Comparison of ENCODE assay signal across 11 cellular contexts in genomic region chr15:66269326-66270090, GRCh38. TPM values are rescaled to one million over a fixed set of nuclear protein-coding genes. Genes with fewer than 3 reads are reported as not detected.
DNase-seq lines count a peak whose midpoint lies in the region; ATAC-seq and TF ChIP-seq lines count a peak whose summit lies in the region.
"Had no signal": no experiment of that assay in that cellular context is flagged by ENCODE, and none has a peak within 500 bp of the region (broad histone marks: within the 10 kb centered on the region; RNA-seq: fewer than 3 reads in every experiment).

No MANE protein-coding gene starts in this region.

- H3K4me3 ChIP-seq in BJ (ENCODE audit: low read depth, low read length): no peak overlapping the region

- H3K27me3 Mint-ChIP-seq in progenitor cell of endocrine pancreas: peaks cover 10% of the 10 kb centered on the region

- H3K9me3 Mint-ChIP-seq in progenitor cell of endocrine pancreas (ENCODE audit: low read depth): no peaks in the 10 kb centered on the region
- H3K9me3 Mint-ChIP-seq: activated CD4-positive, alpha-beta T cell treated with anti-CD3 and anti-CD28 coated beads, Interleukin-2, amount 10 ng/mL, durations not matched to agents 24 days and 14 days had no signal

- DNase-seq in BJ (ENCODE audit: low read depth) (peak; percentile 44), KBM-7 (peak; percentile 90), SK-N-DZ (ENCODE audit: low spot score) (peak; percentile 63), islet precursor cell (peak; percentile 89), NCI-H128 (lab: John Stamatoyannopoulos, UW; ENCODE audit: unreplicated experiment) (no peak), progenitor cell of endocrine pancreas (ENCODE audit: low spot score, unreplicated experiment) (no peak)
- DNase-seq in stimulated activated CD4-positive, alpha-beta T cell treated with anti-CD3 and anti-CD28 coated beads, Interleukin-4, amount 100 ng/mL, for 1 hour: no peak
- DNase-seq: activated CD4-positive, alpha-beta T cell treated with anti-CD3 and anti-CD28 coated beads, Interleukin-2, amount 10 ng/mL, durations not matched to agents 24 days and 14 days; NCI-H1694 had no signal

- POLR2A ChIA-PET in BJ (lab: Charles Lee): no interaction called here

- in situ Hi-C loops in KBM-7 (cut with MboI; ENCODE audit: low pct_unique_long_range_greater_than_20kb, low sequenced_read_pairs): no loop called here

- no peaks in the 10 kb centered on the region for H3K36me3 Mint-ChIP-seq in progenitor cell of endocrine pancreas (ENCODE audit: insufficient read depth)

- no peak overlapping the region for H3K4me3 Mint-ChIP-seq in progenitor cell of endocrine pancreas (ENCODE audit: low read depth)
- H3K4me3 Mint-ChIP-seq: activated CD4-positive, alpha-beta T cell treated with anti-CD3 and anti-CD28 coated beads, Interleukin-2, amount 10 ng/mL, durations not matched to agents 24 days and 14 days; dendritic cell treated with granulocyte-macrophage colony-stimulating factor and Interleukin-4, amounts not matched to agents 40 ng/mL and 50 ng/mL, for 4 days had no signal

- no peaks in the 10 kb centered on the region for H3K36me3 ChIP-seq in BJ (ENCODE audit: control insufficient read depth, insufficient read depth, low read length)

- H3K27ac Mint-ChIP-seq in progenitor cell of endocrine pancreas: no peak overlapping the region
- H3K27ac Mint-ChIP-seq: activated CD4-positive, alpha-beta T cell treated with anti-CD3 and anti-CD28 coated beads, Interleukin-2, amount 10 ng/mL, durations not matched to agents 24 days and 14 days; dendritic cell treated with granulocyte-macrophage colony-stimulating factor and Interleukin-4, amounts not matched to agents 40 ng/mL and 50 ng/mL, for 4 days had no signal

- peaks cover 3% of the 10 kb centered on the region for H3K4me1 Mint-ChIP-seq in progenitor cell of endocrine pancreas (ENCODE audit: low read depth)

- H3K27me3 ChIP-seq in BJ (ENCODE audit: control insufficient read depth, insufficient read depth, low read length): peaks cover 3% of the 10 kb centered on the region

- TF ChIP-seq CTCF in BJ (IDR thresholded peaks at IDR 0.05; ENCODE audit: insufficient read depth, low read depth, low read length) (no peak), progenitor cell of endocrine pancreas (IDR thresholded peaks at IDR 0.05; ENCODE audit: unreplicated experiment) (no peak)

- CTCF ChIA-PET in BJ (lab: Yijun Ruan, JAX): no interaction called here

- no peak for ATAC-seq in GM21786 (IDR thresholded peaks at IDR 0.05; ENCODE audit: unreplicated experiment)

RNA-seq across cellular contexts. Expression of gene MEGF11, which starts 16.0 kb away (rescaled TPM):
- 0.04 TPM in 1 of 2 replicates, not detected in the other for polyA plus RNA-seq in BJ (2011; rRNA removed)
- polyA minus RNA-seq in BJ (2011; rRNA and poly(A)+ RNA removed): not detected in 2 replicates
- 0.16 TPM in 1 of 2 replicates, not detected in the other for polyA plus RNA-seq in SK-N-DZ (2014; cell fraction: cytosol; rRNA removed)
- polyA plus RNA-seq in SK-N-DZ (2014; cell fraction: nucleus; rRNA removed): 0.09 TPM in 1 of 2 replicates, not detected in the other
- total RNA-seq in progenitor cell of endocrine pancreas: 0.60 and 1.2 TPM in 2 replicates
- total RNA-seq: activated CD4-positive, alpha-beta T cell treated with anti-CD3 and anti-CD28 coated beads, Interleukin-2, amount 10 ng/mL, durations not matched to agents 24 days and 14 days had no signal

RNA-seq across cellular contexts. Expression of gene DIS3L, which starts 23.9 kb away (rescaled TPM):
- 9.2 and 15.6 TPM in 2 replicates for polyA plus RNA-seq in BJ (2011; rRNA removed)
- polyA minus RNA-seq in BJ (2011; rRNA and poly(A)+ RNA removed): 8.9 and 12.9 TPM in 2 replicates
- polyA plus RNA-seq in SK-N-DZ (2014; cell fraction: cytosol; rRNA removed): 18.7 and 25.7 TPM in 2 replicates
- 19.5 and 28.0 TPM in 2 replicates for polyA plus RNA-seq in SK-N-DZ (2014; cell fraction: nucleus; rRNA removed)
- total RNA-seq in progenitor cell of endocrine pancreas: 51.1 and 53.7 TPM in 2 replicates

Comparison
In these comparisons a context has a peak if more than half of its experiments do, and no peak if none do; other contexts are left out.
1. DNase-seq: peak in BJ (single experiment), KBM-7 (single experiment), SK-N-DZ (single experiment) and islet precursor cell (single experiment); none in NCI-H128 (single experiment), progenitor cell of endocrine pancreas (single experiment) and stimulated activated CD4-positive, alpha-beta T cell treated with anti-CD3 and anti-CD28 coated beads, Interleukin-4, amount 100 ng/mL, for 1 hour (single experiment).